1 cellular context compared by ENCODE assay signal in genomic region chr7:94374721-94375120, GRCh38.
TF ChIP-seq lines count a peak whose summit lies in the region.

No MANE protein-coding gene starts in this region.

TF ChIP-seq in H1, 55 proteins besides CTCF, POLR2A, EP300 and RAD21 (continued from another document):
- no peak for TF ChIP-seq CHD7 (IDR thresholded peaks at IDR 0.05; ENCODE audit: insufficient replicate concordance, low read length)
- TF ChIP-seq TCF12 (IDR thresholded peaks at IDR 0.05; ENCODE audit: low read depth, low read length): no peak
- no peak for TF ChIP-seq NRF1 (IDR thresholded peaks at IDR 0.05; ENCODE audit: low read depth, low read length)
- TF ChIP-seq SRF (IDR thresholded peaks at IDR 0.05; ENCODE audit: low read depth, low read length): no peak
- TF ChIP-seq SP2 (IDR thresholded peaks at IDR 0.05; ENCODE audit: low read length): no peak
- TF ChIP-seq CTBP2 (IDR thresholded peaks at IDR 0.05; ENCODE audit: borderline replicate concordance, insufficient read depth, insufficient read length, low read length): no peak
- no peak for TF ChIP-seq KDM1A (IDR thresholded peaks at IDR 0.05; ENCODE audit: borderline replicate concordance, low read length)
- no peak for TF ChIP-seq NANOG (IDR thresholded peaks at IDR 0.05; ENCODE audit: insufficient read depth, low read depth, low read length, poor library complexity, severe bottlenecking)
- TF ChIP-seq RNF2 (IDR thresholded peaks at IDR 0.05; ENCODE audit: borderline replicate concordance, low read depth, low read length, missing control alignments, poor library complexity, severe bottlenecking): no peak
- TF ChIP-seq RFX5 (IDR thresholded peaks at IDR 0.05; ENCODE audit: borderline replicate concordance, low read depth, low read length): no peak
- no peak for TF ChIP-seq JUND (IDR thresholded peaks at IDR 0.05; ENCODE audit: low read length)
- TF ChIP-seq USF2 (IDR thresholded peaks at IDR 0.05; ENCODE audit: low read length): no peak
